ENCODE assay signal across 6 cellular contexts in the genomic region with DNA sequence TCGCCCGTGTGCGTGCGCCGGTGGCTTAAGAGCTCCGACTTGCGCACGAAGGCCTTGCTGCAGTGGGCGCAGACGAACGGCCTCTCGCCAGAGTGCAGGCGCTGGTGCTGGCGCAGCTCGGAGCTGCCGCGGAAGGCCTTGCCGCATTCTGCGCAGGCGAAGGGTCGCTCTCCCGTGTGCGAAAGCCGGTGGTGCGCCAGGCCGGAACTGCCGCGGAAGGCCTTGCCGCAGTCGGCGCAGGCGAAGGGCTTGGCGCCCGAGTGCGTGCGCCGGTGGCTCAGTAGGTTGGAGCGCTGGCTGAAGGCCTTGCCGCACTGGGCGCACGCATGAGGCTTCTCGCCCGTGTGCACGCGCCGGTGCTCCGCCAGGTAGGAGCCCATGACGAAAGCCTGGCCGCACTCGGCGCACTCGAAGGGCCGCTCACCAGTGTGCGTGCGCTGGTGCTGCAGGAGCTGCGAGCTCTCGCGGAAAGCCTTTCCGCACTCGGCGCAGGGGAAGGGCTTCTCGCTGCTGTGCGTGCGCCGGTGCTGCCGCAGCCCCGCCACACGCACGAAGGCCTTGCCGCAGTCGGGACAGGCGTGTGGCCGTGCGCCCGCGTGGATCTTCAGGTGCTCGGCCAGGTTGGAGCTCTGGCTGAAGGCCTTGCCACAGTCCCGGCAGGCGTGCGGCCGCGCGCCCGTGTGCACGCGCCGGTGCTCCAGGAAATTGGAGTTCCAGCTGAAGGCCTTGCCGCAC. TPM values are rescaled to one million over a fixed set of nuclear protein-coding genes. Genes with fewer than 3 reads are reported as not detected.
DNase-seq lines count a peak whose midpoint lies in the region; ATAC-seq, FAIRE-seq and TF ChIP-seq lines count a peak whose summit lies in the region.

No MANE protein-coding gene starts in this region.

- CTCF ChIA-PET in mammary epithelial cell (lab: Charles Lee; ENCODE audit: low non-redundant PET): no interaction called here

- no peak overlapping the region for H2AFZ ChIP-seq in mammary epithelial cell (ENCODE audit: low read depth, low read length)

- H3K27me3 ChIP-seq in mammary epithelial cell (ENCODE audit: insufficient read depth, low read length): no peaks in the 10 kb centered on the region

- H3K4me3 ChIP-seq in mammary epithelial cell (replicated peaks in 1 of 3; ENCODE audit: insufficient read depth in 1 of 3, low read depth in 2 of 3, low read length in 3 of 3): no peak overlapping the region

- H3K4me1 ChIP-seq in mammary epithelial cell (ENCODE audit: insufficient read depth, low read length): no peaks in the 10 kb centered on the region

- no peaks in the 10 kb centered on the region for H3K36me3 ChIP-seq in mammary epithelial cell (ENCODE audit: insufficient read depth, low read length)

- no peaks in the 10 kb centered on the region for H4K20me1 ChIP-seq in mammary epithelial cell (ENCODE audit: insufficient read depth, low read length)

- no peak overlapping the region for H3K27ac ChIP-seq in mammary epithelial cell (ENCODE audit: insufficient read depth, low read depth, low read length)

- intact Hi-C loops in mammary epithelial cell (cut with micrococcal nuclease): no loop called here

- DNase-seq in mammary epithelial cell: peak; percentile 18
- DNase-seq in retina: peak; percentile 62
- no peak for DNase-seq in hypothalamus (lab: John Stamatoyannopoulos, UW)
- no peak for DNase-seq in NCI-H2171 treated with DMSO at 0.1 percent for 48 hours (lab: John Stamatoyannopoulos, UW)
- DNase-seq in urothelium cell line (ENCODE audit: low spot score): no peak

- H3K79me2 ChIP-seq in mammary epithelial cell (ENCODE audit: insufficient read depth, low read length): no peaks in the 10 kb centered on the region

- no peak for FAIRE-seq in urothelium cell line (lab: Jason Lieb, UNC)

- H3K9ac ChIP-seq in mammary epithelial cell (ENCODE audit: insufficient read depth, low read length): no peak overlapping the region

- no peak overlapping the region for H3K4me2 ChIP-seq in mammary epithelial cell (ENCODE audit: insufficient read depth, low read depth, low read length)

- WGBS in mammary epithelial cell (ENCODE audit: low coverage, missing lambda C conversion rate): 62% methylated on average over 21 of the region's 88 CpGs

- TF ChIP-seq CTCF in mammary epithelial cell (conservative IDR thresholded peaks at IDR 0.05 in 1 of 2, IDR thresholded peaks at IDR 0.05 in 1 of 2; ENCODE audit: extremely low read depth in 1 of 2, insufficient read depth in 1 of 2, low read depth in 1 of 2, low read length in 2 of 2): no peak

- in situ Hi-C loops in mammary epithelial cell (cut with MboI; ENCODE audit: low sequenced_read_pairs in 2 of 2): no loop called here

- H3K9me3 ChIP-seq in mammary epithelial cell (replicated peaks; ENCODE audit: insufficient read depth, low read length): peaks cover 12% of the 10 kb centered on the region

- dilution Hi-C loops in mammary epithelial cell (cut with HindIII; ENCODE audit: low sequenced_read_pairs): no loop called here

- no TSS peak for BruUV-seq in mammary epithelial cell (replicated peaks; lab: Mats Ljungman, UMichigan)

- ATAC-seq in GM18511 (IDR thresholded peaks at IDR 0.05; ENCODE audit: unreplicated experiment): peak; percentile 30

RNA-seq across cellular contexts. Expression of a gene that starts 3.1 kb away (rescaled TPM):
- total RNA-seq in mammary epithelial cell: 1 to 10 TPM; 2.0 to 9.6 TPM
- 7.5 TPM for polyA plus RNA-seq in mammary epithelial cell
- polyA minus RNA-seq in mammary epithelial cell: not detected

RNA-seq across cellular contexts. Expression of a gene that starts 6.1 kb away (rescaled TPM):
- total RNA-seq in mammary epithelial cell: 1 to 10 TPM in 1 of 2 donors, under 1 TPM in 1; 0.83 to 1.1 TPM
- 0.35 TPM for polyA plus RNA-seq in mammary epithelial cell
- not detected for polyA minus RNA-seq in mammary epithelial cell

RNA-seq across cellular contexts. Expression of a gene that starts 24.4 kb away (rescaled TPM):
- 1 to 10 TPM; 2.6 to 4.2 TPM for total RNA-seq in mammary epithelial cell
- polyA plus RNA-seq in mammary epithelial cell: 0.66 TPM
- not detected for polyA minus RNA-seq in mammary epithelial cell

RNA-seq across cellular contexts. Expression of a gene that starts 29.6 kb away (rescaled TPM):
- 1 to 10 TPM; 3.2 to 3.7 TPM for total RNA-seq in mammary epithelial cell
- polyA plus RNA-seq in mammary epithelial cell: 3.2 TPM
- 10.2 TPM for polyA minus RNA-seq in mammary epithelial cell

RNA-seq across cellular contexts. Expression of a gene that starts 30.7 kb away (rescaled TPM):
- 1,000 to 10,000 TPM in 1 of 2 donors, 100 to 1,000 TPM in 1; 916 to 1,060 TPM for total RNA-seq in mammary epithelial cell
- 2,328 TPM for polyA plus RNA-seq in mammary epithelial cell
- 1,005 TPM for polyA minus RNA-seq in mammary epithelial cell

Comparison
In these comparisons a context has a peak if more than half of its experiments do, and no peak if none do; other contexts are left out.
1. DNase-seq: peak in mammary epithelial cell (single experiment) and retina (single experiment); none in hypothalamus (0 of 51), NCI-H2171 treated with DMSO at 0.1 percent for 48 hours (single experiment) and urothelium cell line (single experiment).